In genomic region chr11:35274909-35275807, GRCh38 we compare ENCODE assay signal across 10 cellular contexts.
DNase-seq lines count a peak whose midpoint lies in the region; ATAC-seq and TF ChIP-seq lines count a peak whose summit lies in the region.
"Had no signal": no experiment of that assay in that cellular context is flagged by ENCODE, and none has a peak within 500 bp of the region (broad histone marks: within the 10 kb centered on the region; RNA-seq: fewer than 3 reads in every experiment).

No MANE protein-coding gene starts in this region.

- H3K27ac ChIP-seq in hepatocyte: no peak overlapping the region
- peak overlapping the region; percentile 27 to 74 for H3K27ac ChIP-seq in thoracic aorta

- 64% methylated on average over 6 of the region's 6 CpGs for WGBS in hepatocyte (ENCODE audit: low lambda C conversion rate, missing lambda C conversion rate)

- no peaks in the 10 kb centered on the region for H3K9me3 ChIP-seq in hepatocyte (ENCODE audit: low read depth)
- no peaks in the 10 kb centered on the region for H3K9me3 ChIP-seq in thoracic aorta

- H3K9me3 Mint-ChIP-seq in activated T-helper 17 cell treated with anti-CD3 and anti-CD28 coated beads, Interleukin-2, amount 50 U/mL, for 72 hours: no peaks in the 10 kb centered on the region
- peaks cover 3% of the 10 kb centered on the region for H3K9me3 Mint-ChIP-seq in progenitor cell of endocrine pancreas (ENCODE audit: low read depth)

- H3K4me3 ChIP-seq in hepatocyte (no peak overlapping the region), thoracic aorta (no peak overlapping the region)

- H3K36me3 ChIP-seq in hepatocyte (replicated peaks; ENCODE audit: insufficient read depth, low read depth) (no peaks in the 10 kb centered on the region), thoracic aorta (no peaks in the 10 kb centered on the region)

- H2AFZ ChIP-seq in hepatocyte: no peak overlapping the region

- ATAC-seq in activated T-helper 17 cell treated with anti-CD3 and anti-CD28 coated beads, Interleukin-2, amount 50 U/mL, for 72 hours (replicated peaks): no peak
- ATAC-seq in thoracic aorta (ENCODE audit: insufficient number of reproducible peaks, low FRiP score, low read depth): peak; percentile 58
- no peak for ATAC-seq in GM18858 (IDR thresholded peaks at IDR 0.05; ENCODE audit: unreplicated experiment)

- H3K4me1 Mint-ChIP-seq in activated T-helper 17 cell treated with anti-CD3 and anti-CD28 coated beads, Interleukin-2, amount 50 U/mL, for 72 hours: peaks cover 44% of the 10 kb centered on the region
- no peaks in the 10 kb centered on the region for H3K4me1 Mint-ChIP-seq in progenitor cell of endocrine pancreas (ENCODE audit: low read depth)

- no peaks in the 10 kb centered on the region for H3K27me3 ChIP-seq in hepatocyte
- H3K27me3 ChIP-seq in thoracic aorta (replicated peaks; ENCODE audit: insufficient read depth): no peaks in the 10 kb centered on the region

- H3K4me1 ChIP-seq in hepatocyte (ENCODE audit: insufficient read depth) (peaks cover 6% of the 10 kb centered on the region), thoracic aorta (ENCODE audit: control insufficient read depth in 1 of 2, low read depth in 2 of 2) (peaks cover 13 to 24% of the 10 kb centered on the region in 2 donors)

- peak overlapping the region; percentile 63 for H3K4me3 Mint-ChIP-seq in activated T-helper 17 cell treated with anti-CD3 and anti-CD28 coated beads, Interleukin-2, amount 50 U/mL, for 72 hours
- no peak overlapping the region for H3K4me3 Mint-ChIP-seq in progenitor cell of endocrine pancreas (ENCODE audit: low read depth)

- H3K4me2 ChIP-seq in hepatocyte: no peak overlapping the region

- no peaks in the 10 kb centered on the region for H4K20me1 ChIP-seq in hepatocyte (ENCODE audit: insufficient read depth, poor library complexity, severe bottlenecking)

- TF ChIP-seq CTCF in hepatocyte (IDR thresholded peaks at IDR 0.05; ENCODE audit: poor library complexity): no peak
- peak; percentile 12 for TF ChIP-seq CTCF in thoracic aorta (IDR thresholded peaks at IDR 0.05)
- no peak for TF ChIP-seq CTCF in progenitor cell of endocrine pancreas (IDR thresholded peaks at IDR 0.05; ENCODE audit: unreplicated experiment)
- TF ChIP-seq CTCF in GM20000 (IDR thresholded peaks at IDR 0.05; ENCODE audit: extremely low read depth, missing control alignments): no peak

- no peaks in the 10 kb centered on the region for H3K79me2 ChIP-seq in hepatocyte

- H3K36me3 Mint-ChIP-seq in activated T-helper 17 cell treated with anti-CD3 and anti-CD28 coated beads, Interleukin-2, amount 50 U/mL, for 72 hours (ENCODE audit: low read depth): no peaks in the 10 kb centered on the region
- H3K36me3 Mint-ChIP-seq in progenitor cell of endocrine pancreas (ENCODE audit: insufficient read depth): no peaks in the 10 kb centered on the region

- H3K27me3 Mint-ChIP-seq in activated T-helper 17 cell treated with anti-CD3 and anti-CD28 coated beads, Interleukin-2, amount 50 U/mL, for 72 hours: no peaks in the 10 kb centered on the region
- peaks cover 15% of the 10 kb centered on the region for H3K27me3 Mint-ChIP-seq in progenitor cell of endocrine pancreas

- peak; percentile 2 for DNase-seq in DMS 273 (lab: John Stamatoyannopoulos, UW; ENCODE audit: unreplicated experiment)
- DNase-seq in DMS 273 treated with DMSO at 0.1 percent for 48 hours (lab: John Stamatoyannopoulos, UW): no peak
- DNase-seq in hepatocyte (ENCODE audit: low spot score): peak; percentile 26
- peak; percentile 47 for DNase-seq in thoracic aorta (ENCODE audit: low spot score)
- no peak for DNase-seq in progenitor cell of endocrine pancreas (ENCODE audit: low spot score, unreplicated experiment)
- DNase-seq in GM20000 (ENCODE audit: low spot score): no peak
- DNase-seq: 8988T, NCI-H2107 had no signal

- no peaks in the 10 kb centered on the region for H3K9me2 ChIP-seq in hepatocyte (replicated peaks; ENCODE audit: insufficient read depth)

- peak overlapping the region; percentile 90 for H3K27ac Mint-ChIP-seq in activated T-helper 17 cell treated with anti-CD3 and anti-CD28 coated beads, Interleukin-2, amount 50 U/mL, for 72 hours
- H3K27ac Mint-ChIP-seq in progenitor cell of endocrine pancreas: no peak overlapping the region

Comparison
In these comparisons a context has a peak if more than half of its experiments do, and no peak if none do; other contexts are left out.
1. DNase-seq: peak in DMS 273 (single experiment), hepatocyte (single experiment) and thoracic aorta (single experiment); none in DMS 273 treated with DMSO at 0.1 percent for 48 hours (single experiment), progenitor cell of endocrine pancreas (single experiment) and GM20000 (single experiment).